In the genomic region with DNA sequence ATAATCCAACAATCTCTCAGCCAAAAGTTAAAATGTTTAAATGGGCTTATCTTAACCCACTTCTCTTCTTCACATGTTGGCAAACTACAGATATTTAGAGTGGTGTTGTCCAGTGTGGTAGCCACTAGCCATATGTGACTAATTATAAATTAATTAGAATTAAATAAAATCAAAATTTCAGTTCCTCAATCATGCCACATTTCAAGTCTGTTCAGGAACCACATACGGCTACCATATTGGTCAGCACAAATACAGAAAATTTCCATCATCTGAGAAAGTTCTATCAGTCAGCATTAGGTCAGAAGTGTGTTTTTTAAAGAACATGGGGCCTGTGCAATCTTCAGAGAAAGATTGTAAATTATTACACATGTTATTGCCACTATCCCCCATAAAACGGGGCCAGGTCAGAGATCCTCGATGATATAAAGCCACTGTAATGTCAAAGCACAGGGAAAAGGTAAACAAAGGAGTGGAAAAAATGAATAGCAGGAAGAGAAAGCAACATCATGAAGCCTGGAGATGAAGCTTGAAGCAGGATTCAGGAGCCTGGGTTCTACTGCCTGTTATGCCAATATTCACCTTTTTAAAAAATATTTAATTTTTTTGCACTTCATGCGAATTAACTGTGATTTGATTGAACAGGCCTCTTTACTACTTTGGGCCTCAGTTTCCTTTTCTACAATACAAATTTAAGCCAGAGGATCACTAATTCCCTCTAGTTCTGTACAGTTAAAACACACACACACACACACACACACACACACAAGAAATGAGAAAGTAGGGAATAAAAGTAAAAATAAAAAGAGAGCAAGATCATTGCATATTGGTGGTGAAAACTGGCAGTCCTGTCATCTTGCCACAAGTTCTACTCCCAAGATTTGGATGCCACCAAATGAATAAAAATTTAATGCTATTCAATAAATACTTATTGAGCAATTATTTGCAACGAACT, we compare ENCODE assay signal across 1 cellular context.
A peak's percentile ranks its signal among the peaks of the same experiment; 100 is the strongest.
TF ChIP-seq lines count a peak whose summit lies in the region.

No MANE protein-coding gene starts in this region.

TF ChIP-seq in HEK293, 187 proteins besides CTCF, POLR2A, EP300 and RAD21 (continued from another document):
- TF ChIP-seq, protein P1, sequence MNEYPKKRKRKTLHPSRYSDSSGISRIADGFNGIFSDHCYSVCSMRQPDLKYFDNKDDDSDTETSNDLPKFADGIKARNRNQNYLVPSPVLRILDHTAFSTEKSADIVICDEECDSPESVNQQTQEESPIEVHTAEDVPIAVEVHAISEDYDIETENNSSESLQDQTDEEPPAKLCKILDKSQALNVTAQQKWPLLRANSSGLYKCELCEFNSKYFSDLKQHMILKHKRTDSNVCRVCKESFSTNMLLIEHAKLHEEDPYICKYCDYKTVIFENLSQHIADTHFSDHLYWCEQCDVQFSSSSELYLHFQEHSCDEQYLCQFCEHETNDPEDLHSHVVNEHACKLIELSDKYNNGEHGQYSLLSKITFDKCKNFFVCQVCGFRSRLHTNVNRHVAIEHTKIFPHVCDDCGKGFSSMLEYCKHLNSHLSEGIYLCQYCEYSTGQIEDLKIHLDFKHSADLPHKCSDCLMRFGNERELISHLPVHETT (tag by site-specific recombination; IDR thresholded peaks at IDR 0.05): no peak
- TF ChIP-seq KLF10 (tag by site-specific recombination; IDR thresholded peaks at IDR 0.05) (no peak), ZNF596 (tag by site-specific recombination; IDR thresholded peaks at IDR 0.05) (no peak), ZNF624 (tag by site-specific recombination; IDR thresholded peaks at IDR 0.05) (no peak), KLF16 (tag by site-specific recombination; IDR thresholded peaks at IDR 0.05) (no peak), PRDM1 (tag by site-specific recombination; IDR thresholded peaks at IDR 0.05) (peak; percentile 88), SETDB1 (IDR thresholded peaks at IDR 0.05; ENCODE audit: insufficient read length, low read length) (no peak), ZNF211 (tag by site-specific recombination; IDR thresholded peaks at IDR 0.05; ENCODE audit: low read depth) (no peak), ZNF664 (tag by site-specific recombination; IDR thresholded peaks at IDR 0.05) (peak; percentile 31; the same call in 1 of the 2 replicates), ZNF768 (tag by site-specific recombination; IDR thresholded peaks at IDR 0.05) (no peak), ZNF391 (tag by site-specific recombination; IDR thresholded peaks at IDR 0.05; ENCODE audit: borderline replicate concordance, low read depth) (no peak), ZNF658 (tag by site-specific recombination; IDR thresholded peaks at IDR 0.05) (no peak), ZNF707 (tag by site-specific recombination; IDR thresholded peaks at IDR 0.05) (no peak), ZNF791 (tag by site-specific recombination; IDR thresholded peaks at IDR 0.05) (no peak), ZBTB8A (tag by site-specific recombination; IDR thresholded peaks at IDR 0.05) (no peak), ZSCAN23 (tag by site-specific recombination; IDR thresholded peaks at IDR 0.05) (no peak), OSR2 (tag by site-specific recombination; IDR thresholded peaks at IDR 0.05) (peak; percentile 49; the same call in 1 of the 2 replicates), ZBTB48 (tag by site-specific recombination; IDR thresholded peaks at IDR 0.05) (no peak), ZNF558 (tag by site-specific recombination; IDR thresholded peaks at IDR 0.05) (no peak), ZFP37 (tag by site-specific recombination; IDR thresholded peaks at IDR 0.05) (no peak), ZNF423 (tag by site-specific recombination; IDR thresholded peaks at IDR 0.05) (no peak), ZBTB17 (tag by site-specific recombination; IDR thresholded peaks at IDR 0.05) (peak; percentile 41; the same call in 1 of the 2 replicates), ZNF114 (tag by site-specific recombination; IDR thresholded peaks at IDR 0.05) (no peak)
- TF ChIP-seq, protein P2, sequence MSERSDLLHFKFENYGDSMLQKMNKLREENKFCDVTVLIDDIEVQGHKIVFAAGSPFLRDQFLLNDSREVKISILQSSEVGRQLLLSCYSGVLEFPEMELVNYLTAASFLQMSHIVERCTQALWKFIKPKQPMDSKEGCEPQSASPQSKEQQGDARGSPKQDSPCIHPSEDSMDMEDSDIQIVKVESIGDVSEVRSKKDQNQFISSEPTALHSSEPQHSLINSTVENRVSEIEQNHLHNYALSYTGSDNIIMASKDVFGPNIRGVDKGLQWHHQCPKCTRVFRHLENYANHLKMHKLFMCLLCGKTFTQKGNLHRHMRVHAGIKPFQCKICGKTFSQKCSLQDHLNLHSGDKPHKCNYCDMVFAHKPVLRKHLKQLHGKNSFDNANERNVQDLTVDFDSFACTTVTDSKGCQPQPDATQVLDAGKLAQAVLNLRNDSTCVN (tag by site-specific recombination; optimal IDR thresholded peaks at IDR 0.05): no peak
- TF ChIP-seq, protein P3, sequence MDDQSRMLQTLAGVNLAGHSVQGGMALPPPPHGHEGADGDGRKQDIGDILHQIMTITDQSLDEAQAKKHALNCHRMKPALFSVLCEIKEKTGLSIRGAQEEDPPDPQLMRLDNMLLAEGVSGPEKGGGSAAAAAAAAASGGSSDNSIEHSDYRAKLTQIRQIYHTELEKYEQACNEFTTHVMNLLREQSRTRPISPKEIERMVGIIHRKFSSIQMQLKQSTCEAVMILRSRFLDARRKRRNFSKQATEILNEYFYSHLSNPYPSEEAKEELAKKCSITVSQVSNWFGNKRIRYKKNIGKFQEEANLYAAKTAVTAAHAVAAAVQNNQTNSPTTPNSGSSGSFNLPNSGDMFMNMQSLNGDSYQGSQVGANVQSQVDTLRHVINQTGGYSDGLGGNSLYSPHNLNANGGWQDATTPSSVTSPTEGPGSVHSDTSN (CRISPR knock-in tag; IDR thresholded peaks at IDR 0.05): no peak
- TF ChIP-seq, protein P4, sequence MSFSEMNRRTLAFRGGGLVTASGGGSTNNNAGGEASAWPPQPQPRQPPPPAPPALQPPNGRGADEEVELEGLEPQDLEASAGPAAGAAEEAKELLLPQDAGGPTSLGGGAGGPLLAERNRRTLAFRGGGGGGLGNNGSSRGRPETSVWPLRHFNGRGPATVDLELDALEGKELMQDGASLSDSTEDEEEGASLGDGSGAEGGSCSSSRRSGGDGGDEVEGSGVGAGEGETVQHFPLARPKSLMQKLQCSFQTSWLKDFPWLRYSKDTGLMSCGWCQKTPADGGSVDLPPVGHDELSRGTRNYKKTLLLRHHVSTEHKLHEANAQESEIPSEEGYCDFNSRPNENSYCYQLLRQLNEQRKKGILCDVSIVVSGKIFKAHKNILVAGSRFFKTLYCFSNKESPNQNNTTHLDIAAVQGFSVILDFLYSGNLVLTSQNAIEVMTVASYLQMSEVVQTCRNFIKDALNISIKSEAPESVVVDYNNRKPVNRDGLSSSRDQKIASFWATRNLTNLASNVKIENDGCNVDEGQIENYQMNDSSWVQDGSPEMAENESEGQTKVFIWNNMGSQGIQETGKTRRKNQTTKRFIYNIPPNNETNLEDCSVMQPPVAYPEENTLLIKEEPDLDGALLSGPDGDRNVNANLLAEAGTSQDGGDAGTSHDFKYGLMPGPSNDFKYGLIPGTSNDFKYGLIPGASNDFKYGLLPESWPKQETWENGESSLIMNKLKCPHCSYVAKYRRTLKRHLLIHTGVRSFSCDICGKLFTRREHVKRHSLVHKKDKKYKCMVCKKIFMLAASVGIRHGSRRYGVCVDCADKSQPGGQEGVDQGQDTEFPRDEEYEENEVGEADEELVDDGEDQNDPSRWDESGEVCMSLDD (tag by site-specific recombination; IDR thresholded peaks at IDR 0.05): no peak
- TF ChIP-seq, protein P5, sequence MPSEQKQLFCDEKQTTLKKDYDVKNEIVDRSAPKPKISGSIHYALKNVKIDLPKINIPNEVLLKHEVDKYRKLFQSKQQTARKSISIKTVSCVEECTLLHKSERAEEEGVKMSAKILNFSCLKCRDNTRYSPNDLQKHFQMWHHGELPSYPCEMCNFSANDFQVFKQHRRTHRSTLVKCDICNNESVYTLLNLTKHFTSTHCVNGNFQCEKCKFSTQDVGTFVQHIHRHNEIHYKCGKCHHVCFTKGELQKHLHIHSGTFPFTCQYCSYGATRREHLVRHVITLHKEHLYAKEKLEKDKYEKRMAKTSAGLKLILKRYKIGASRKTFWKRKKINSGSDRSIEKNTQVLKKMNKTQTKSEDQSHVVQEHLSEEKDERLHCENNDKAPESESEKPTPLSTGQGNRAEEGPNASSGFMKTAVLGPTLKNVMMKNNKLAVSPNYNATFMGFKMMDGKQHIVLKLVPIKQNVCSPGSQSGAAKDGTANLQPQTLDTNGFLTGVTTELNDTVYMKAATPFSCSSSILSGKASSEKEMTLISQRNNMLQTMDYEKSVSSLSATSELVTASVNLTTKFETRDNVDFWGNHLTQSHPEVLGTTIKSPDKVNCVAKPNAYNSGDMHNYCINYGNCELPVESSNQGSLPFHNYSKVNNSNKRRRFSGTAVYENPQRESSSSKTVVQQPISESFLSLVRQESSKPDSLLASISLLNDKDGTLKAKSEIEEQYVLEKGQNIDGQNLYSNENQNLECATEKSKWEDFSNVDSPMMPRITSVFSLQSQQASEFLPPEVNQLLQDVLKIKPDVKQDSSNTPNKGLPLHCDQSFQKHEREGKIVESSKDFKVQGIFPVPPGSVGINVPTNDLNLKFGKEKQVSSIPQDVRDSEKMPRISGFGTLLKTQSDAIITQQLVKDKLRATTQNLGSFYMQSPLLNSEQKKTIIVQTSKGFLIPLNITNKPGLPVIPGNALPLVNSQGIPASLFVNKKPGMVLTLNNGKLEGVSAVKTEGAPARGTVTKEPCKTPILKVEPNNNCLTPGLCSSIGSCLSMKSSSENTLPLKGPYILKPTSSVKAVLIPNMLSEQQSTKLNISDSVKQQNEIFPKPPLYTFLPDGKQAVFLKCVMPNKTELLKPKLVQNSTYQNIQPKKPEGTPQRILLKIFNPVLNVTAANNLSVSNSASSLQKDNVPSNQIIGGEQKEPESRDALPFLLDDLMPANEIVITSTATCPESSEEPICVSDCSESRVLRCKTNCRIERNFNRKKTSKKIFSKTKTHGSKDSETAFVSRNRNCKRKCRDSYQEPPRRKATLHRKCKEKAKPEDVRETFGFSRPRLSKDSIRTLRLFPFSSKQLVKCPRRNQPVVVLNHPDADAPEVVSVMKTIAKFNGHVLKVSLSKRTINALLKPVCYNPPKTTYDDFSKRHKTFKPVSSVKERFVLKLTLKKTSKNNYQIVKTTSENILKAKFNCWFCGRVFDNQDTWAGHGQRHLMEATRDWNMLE (tag by site-specific recombination; conservative IDR thresholded peaks at IDR 0.05; ENCODE audit: low read depth): no peak
- TF ChIP-seq, protein P6, sequence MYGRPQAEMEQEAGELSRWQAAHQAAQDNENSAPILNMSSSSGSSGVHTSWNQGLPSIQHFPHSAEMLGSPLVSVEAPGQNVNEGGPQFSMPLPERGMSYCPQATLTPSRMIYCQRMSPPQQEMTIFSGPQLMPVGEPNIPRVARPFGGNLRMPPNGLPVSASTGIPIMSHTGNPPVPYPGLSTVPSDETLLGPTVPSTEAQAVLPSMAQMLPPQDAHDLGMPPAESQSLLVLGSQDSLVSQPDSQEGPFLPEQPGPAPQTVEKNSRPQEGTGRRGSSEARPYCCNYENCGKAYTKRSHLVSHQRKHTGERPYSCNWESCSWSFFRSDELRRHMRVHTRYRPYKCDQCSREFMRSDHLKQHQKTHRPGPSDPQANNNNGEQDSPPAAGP (tag by site-specific recombination; IDR thresholded peaks at IDR 0.05): no peak
- TF ChIP-seq, protein P7, sequence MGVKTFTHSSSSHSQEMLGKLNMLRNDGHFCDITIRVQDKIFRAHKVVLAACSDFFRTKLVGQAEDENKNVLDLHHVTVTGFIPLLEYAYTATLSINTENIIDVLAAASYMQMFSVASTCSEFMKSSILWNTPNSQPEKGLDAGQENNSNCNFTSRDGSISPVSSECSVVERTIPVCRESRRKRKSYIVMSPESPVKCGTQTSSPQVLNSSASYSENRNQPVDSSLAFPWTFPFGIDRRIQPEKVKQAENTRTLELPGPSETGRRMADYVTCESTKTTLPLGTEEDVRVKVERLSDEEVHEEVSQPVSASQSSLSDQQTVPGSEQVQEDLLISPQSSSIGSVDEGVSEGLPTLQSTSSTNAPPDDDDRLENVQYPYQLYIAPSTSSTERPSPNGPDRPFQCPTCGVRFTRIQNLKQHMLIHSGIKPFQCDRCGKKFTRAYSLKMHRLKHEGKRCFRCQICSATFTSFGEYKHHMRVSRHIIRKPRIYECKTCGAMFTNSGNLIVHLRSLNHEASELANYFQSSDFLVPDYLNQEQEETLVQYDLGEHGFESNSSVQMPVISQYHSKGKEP (tag by site-specific recombination; IDR thresholded peaks at IDR 0.05): no peak
TF ChIP-seq in HEK293: peak in this region for 17.
